8 cellular contexts compared by ENCODE assay signal in the genomic region with DNA sequence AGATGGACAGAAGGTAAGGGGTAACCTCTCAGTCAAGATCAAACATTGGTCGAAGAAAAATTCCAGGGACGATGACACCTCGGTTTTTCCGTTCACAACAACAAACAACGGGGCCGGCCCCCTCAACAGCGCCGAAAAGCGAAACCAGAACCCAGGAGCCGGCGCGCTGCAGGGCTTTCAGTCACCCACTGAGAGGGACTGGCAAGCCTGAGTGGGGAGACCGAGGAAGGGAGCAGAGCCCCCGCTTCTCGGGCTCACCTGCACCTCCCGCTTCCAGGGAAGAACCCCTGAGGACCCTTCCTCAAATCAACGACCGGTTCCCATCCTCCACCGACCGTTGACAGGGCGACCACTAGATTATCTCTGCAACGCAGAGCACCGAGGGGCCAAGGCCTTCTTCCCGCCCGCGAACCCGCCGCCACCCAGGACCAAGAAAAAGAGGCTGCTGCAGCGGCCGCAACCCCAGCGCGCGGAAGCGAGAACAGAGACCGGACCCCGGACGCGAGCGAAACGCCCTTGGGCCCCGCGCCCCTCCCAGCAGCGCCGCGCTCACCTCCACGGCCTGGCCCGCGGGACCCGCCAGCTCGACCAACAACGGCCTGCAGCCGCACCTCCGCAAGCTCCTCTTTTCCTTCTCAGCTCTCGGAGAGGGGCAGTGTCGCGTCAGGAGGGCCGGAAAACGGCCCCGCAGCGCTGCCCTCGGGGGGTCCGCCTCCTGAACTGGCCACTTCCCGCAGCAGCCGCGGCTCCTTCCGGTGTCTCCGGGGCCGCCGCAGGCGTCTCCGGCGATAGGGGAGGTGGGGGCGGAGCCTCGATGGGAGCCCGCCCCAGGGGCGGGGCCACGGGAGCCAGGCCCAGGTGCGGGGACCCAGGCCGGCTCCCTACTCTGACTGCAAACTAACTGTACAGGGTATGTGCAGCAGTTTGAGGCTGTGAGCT. TPM values are rescaled to one million over a fixed set of nuclear protein-coding genes. Genes with fewer than 3 reads are reported as not detected.
A peak's percentile ranks its signal among the peaks of the same experiment; 100 is the strongest.
DNase-seq lines count a peak whose midpoint lies in the region; ATAC-seq lines count a peak whose summit lies in the region.

A gene (minus strand): TSS at position 763 of the 939 bp plus-strand sequence. CDS start 18,155 bp downstream, outside the sequence.

- no peaks in the 10 kb centered on the region for H3K36me3 ChIP-seq in endocrine pancreas (ENCODE audit: control insufficient read depth, insufficient read depth, low read length)

- H3K9me3 ChIP-seq in endocrine pancreas (ENCODE audit: control insufficient read depth, low read length) = no peaks in the 10 kb centered on the region

- ATAC-seq in GM19455 (IDR thresholded peaks at IDR 0.05; ENCODE audit: unreplicated experiment) = peak; percentile 94

- peak within 1 kb of the TSS; percentile 84 for H3K9ac ChIP-seq in endocrine pancreas (ENCODE audit: control insufficient read depth, insufficient read depth, low read length)

- H3K4me3 ChIP-seq in endocrine pancreas (ENCODE audit: control insufficient read depth, insufficient read depth, low read length) = peak within 1 kb of the TSS; percentile 96

- H3K4me1 ChIP-seq in endocrine pancreas (ENCODE audit: control insufficient read depth, insufficient read depth, low read length) = peaks cover 10% of the 10 kb centered on the region

- no peaks in the 10 kb centered on the region for H3K27me3 ChIP-seq in endocrine pancreas (ENCODE audit: control insufficient read depth, insufficient read depth, low read length)

- DNase-seq in CMK (ENCODE audit: low read depth) = peak; percentile 60
- DNase-seq in HK-2 (ENCODE audit: unreplicated experiment) = peak; percentile 89
- DNase-seq in NOMO-1 treated with DMSO at 0.1 percent for 48 hours (lab: John Stamatoyannopoulos, UW; ENCODE audit: unreplicated experiment) = peak; percentile 82
- DNase-seq in activated CD8-positive, alpha-beta memory T cell treated with anti-CD3 and anti-CD28 coated beads for 48 hours (ENCODE audit: low read depth in 2 of 3, low spot score in 2 of 3) = peak; percentile 76 to 79 (median 78)
- peak; percentile 96 for DNase-seq in mesenteric fat pad (ENCODE audit: low spot score)
- peak; percentile 69 to 78 for DNase-seq in stimulated activated CD8-positive, alpha-beta memory T cell treated with anti-CD3 and anti-CD28 coated beads, Interleukin-15, amount 100 ng/mL, for 4 hours (ENCODE audit: low read depth in 2 of 2)

RNA-seq across cellular contexts. Expression of the gene that starts here (rescaled TPM):
- total RNA-seq in mesenteric fat pad = 97.9 TPM

Comparison
In these comparisons a context has a peak if more than half of its experiments do, and no peak if none do; other contexts are left out.
1. Peak in every context shown above with its lines: DNase-seq, ATAC-seq and H3K4me3 ChIP-seq.